1 cellular context compared by ENCODE assay signal in the genomic region with DNA sequence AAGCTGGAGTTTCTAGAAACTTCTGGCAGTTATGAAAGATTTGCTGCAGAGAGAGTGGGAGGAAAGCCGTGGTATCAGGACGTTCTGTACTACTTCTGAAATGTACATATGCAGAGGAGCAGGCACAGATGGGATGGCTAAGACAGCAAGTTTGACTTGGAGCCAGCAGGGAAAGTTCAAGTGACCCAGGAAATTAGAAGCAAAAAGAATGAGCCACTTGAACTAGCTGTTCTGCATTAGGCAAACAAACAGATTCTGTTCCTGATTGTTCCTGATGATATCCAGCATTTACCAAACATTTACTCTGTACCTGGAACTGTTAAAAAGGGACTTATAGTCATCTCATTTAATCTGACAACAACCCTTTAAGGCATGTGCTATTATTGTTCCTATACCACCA.
TF ChIP-seq lines count a peak whose summit lies in the region.

No MANE protein-coding gene starts in this region.

TF ChIP-seq in HepG2, 621 proteins besides CTCF, POLR2A, EP300 and RAD21 (continued from another document):
- TF ChIP-seq, protein P1, sequence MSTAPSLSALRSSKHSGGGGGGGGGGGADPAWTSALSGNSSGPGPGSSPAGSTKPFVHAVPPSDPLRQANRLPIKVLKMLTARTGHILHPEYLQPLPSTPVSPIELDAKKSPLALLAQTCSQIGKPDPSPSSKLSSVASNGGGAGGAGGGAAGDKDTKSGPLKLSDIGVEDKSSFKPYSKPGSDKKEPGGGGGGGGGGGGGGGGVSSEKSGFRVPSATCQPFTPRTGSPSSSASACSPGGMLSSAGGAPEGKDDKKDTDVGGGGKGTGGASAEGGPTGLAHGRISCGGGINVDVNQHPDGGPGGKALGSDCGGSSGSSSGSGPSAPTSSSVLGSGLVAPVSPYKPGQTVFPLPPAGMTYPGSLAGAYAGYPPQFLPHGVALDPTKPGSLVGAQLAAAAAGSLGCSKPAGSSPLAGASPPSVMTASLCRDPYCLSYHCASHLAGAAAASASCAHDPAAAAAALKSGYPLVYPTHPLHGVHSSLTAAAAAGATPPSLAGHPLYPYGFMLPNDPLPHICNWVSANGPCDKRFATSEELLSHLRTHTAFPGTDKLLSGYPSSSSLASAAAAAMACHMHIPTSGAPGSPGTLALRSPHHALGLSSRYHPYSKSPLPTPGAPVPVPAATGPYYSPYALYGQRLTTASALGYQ (CRISPR knock-in tag; IDR thresholded peaks at IDR 0.05), result no peak
- TF ChIP-seq POLR2AphosphoS5 (IDR thresholded peaks at IDR 0.05; ENCODE audit: low read depth, low read length), result no peak
- TF ChIP-seq, protein P2, sequence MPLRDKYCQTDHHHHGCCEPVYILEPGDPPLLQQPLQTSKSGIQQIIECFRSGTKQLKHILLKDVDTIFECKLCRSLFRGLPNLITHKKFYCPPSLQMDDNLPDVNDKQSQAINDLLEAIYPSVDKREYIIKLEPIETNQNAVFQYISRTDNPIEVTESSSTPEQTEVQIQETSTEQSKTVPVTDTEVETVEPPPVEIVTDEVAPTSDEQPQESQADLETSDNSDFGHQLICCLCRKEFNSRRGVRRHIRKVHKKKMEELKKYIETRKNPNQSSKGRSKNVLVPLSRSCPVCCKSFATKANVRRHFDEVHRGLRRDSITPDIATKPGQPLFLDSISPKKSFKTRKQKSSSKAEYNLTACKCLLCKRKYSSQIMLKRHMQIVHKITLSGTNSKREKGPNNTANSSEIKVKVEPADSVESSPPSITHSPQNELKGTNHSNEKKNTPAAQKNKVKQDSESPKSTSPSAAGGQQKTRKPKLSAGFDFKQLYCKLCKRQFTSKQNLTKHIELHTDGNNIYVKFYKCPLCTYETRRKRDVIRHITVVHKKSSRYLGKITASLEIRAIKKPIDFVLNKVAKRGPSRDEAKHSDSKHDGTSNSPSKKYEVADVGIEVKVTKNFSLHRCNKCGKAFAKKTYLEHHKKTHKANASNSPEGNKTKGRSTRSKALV (CRISPR knock-in tag; IDR thresholded peaks at IDR 0.05), result no peak
